8 cellular contexts compared by ENCODE assay signal in the genomic region with DNA sequence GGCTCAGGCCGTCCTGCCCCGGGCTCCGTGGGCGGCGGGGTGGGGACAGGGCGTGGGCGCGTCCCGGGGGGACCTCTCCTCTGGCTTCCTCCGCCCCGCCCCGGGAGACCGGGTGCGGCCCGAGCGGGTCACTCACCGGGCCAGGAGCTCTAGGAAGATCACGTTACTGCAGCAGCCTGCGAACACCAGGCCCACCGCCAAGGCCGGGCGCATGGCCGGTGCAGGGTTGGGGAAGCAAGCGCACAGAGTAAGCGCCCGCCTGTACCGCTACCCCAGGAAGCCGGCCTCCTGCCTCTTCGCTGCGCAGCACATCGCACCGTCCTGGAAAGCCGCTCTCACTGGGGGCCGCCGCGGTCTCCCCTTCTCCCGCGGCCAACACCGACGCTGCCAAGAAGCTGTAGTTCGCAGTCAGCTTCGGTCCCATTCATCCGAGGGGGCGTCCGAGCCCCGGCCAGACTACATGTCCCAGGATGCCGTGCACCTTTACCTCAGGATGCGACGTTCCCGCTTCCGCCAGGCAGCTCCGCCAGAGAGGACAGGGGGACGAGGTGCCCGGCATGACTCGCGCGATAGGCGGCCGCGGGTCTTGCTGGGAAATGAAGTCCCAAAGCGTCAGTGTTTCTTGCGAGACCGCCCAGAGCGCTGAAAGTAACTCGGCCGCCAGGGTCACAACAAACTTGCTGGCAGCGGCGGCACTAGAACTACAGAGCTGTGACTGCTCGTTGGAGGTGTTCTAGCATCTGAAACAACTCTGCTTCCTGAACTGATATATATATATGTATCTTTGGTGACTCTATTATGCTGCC. TPM values are rescaled to one million over a fixed set of nuclear protein-coding genes. Genes with fewer than 3 reads are reported as not detected.
DNase-seq lines count a peak whose midpoint lies in the region; ATAC-seq and TF ChIP-seq lines count a peak whose summit lies in the region.

A gene with protein sequence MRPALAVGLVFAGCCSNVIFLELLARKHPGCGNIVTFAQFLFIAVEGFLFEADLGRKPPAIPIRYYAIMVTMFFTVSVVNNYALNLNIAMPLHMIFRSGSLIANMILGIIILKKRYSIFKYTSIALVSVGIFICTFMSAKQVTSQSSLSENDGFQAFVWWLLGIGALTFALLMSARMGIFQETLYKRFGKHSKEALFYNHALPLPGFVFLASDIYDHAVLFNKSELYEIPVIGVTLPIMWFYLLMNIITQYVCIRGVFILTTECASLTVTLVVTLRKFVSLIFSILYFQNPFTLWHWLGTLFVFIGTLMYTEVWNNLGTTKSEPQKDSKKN (minus strand): TSS at position 392 of the 806 bp plus-strand sequence. CDS start 179 bp downstream, at position 213.

- peak; percentile 97 for DNase-seq in GM13976 (ENCODE audit: low spot score)
- peak; percentile 91 for DNase-seq in NCI-H146 treated with DMSO at 0.1 percent for 48 hours (lab: John Stamatoyannopoulos, UW; ENCODE audit: unreplicated experiment)
- peak; percentile 93 for DNase-seq in amniotic stem cell (lab: John Stamatoyannopoulos, UW)
- peak; percentile 98 for DNase-seq in left cardiac atrium
- DNase-seq in posterior vena cava (ENCODE audit: low spot score): peak; percentile 99
- peak; percentile 97 for DNase-seq in ureter (ENCODE audit: low spot score)

- in situ Hi-C loops in GM13976 (cut with MboI; ENCODE audit: low sequenced_read_pairs, unreplicated experiment): no loop called here

- intact Hi-C loops in T-helper 1 cell treated with Interleukin-12 subunit alpha and Interleukin-12 subunit beta and Interleukin-4 antibody, amounts not matched to agents 30 ng/mL and 1 ng/mL, for 36 hours (cut with micrococcal nuclease): loop anchor here (1.0 to 10.0 kb wide), 18 partner anchors 42 to 1879 kb away; a partner anchor contains a TSS
- intact Hi-C loops in left cardiac atrium (cut with DNase I): no loop called here
- intact Hi-C loops in posterior vena cava (cut with DNase I): no loop called here

- no peak for TF ChIP-seq CTCF in GM13976 (IDR thresholded peaks at IDR 0.05; ENCODE audit: borderline replicate concordance, control extremely low read depth, extremely low read depth, insufficient read depth, missing control alignments)

- ATAC-seq in HG02870 (IDR thresholded peaks at IDR 0.05; ENCODE audit: unreplicated experiment): peak; percentile 99
- ATAC-seq in left cardiac atrium: peak; percentile 100

RNA-seq across cellular contexts. Expression of the gene that starts here (rescaled TPM):
- 16.6 and 22.3 TPM in 2 replicates for total RNA-seq in T-helper 1 cell treated with Interleukin-12 subunit alpha and Interleukin-12 subunit beta and Interleukin-4 antibody, amounts not matched to agents 30 ng/mL and 1 ng/mL, for 36 hours
- total RNA-seq in left cardiac atrium (10 to 100 TPM in 1 of 2 donors, 1 to 10 TPM in 1; 9.1 to 10.8 TPM), posterior vena cava (10 to 100 TPM; 18.6 to 19.7 TPM), ureter (16.3 TPM)

Comparison
In these comparisons a context has a peak if more than half of its experiments do, and no peak if none do; other contexts are left out.
1. Peak in every context shown above with its lines: DNase-seq and ATAC-seq.